In the genomic region with DNA sequence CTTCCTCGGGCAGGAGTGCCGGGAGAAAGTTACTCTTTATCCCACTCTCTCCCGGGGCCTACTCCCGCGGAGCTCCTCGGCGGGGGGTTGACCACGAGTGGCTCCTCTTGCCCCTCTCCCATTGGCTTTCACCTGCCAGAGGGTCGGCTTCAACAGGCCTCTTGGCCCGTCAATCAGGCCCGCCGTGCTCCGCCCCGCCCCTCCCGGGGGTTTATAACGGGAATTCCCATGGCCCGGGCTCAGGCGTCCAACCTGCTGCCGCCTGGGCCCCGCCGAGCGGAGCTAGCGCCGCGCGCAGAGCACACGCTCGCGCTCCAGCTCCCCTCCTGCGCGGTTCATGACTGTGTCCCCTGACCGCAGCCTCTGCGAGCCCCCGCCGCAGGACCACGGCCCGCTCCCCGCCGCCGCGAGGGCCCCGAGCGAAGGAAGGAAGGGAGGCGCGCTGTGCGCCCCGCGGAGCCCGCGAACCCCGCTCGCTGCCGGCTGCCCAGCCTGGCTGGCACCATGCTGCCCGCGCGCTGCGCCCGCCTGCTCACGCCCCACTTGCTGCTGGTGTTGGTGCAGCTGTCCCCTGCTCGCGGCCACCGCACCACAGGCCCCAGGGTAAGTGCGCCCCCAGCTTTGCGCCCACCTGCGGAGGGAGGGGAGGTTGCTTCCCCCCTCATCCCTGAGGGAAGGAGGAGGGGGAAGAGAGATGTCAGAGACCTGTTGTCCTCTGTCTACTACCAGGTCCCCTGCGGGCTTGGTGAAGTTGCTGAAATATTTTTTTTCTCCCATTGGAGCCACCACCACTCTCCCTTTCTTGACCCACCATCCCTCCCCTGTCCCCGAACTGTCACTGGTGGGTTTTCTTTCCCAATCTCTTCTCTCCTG, we compare ENCODE assay signal across 9 cellular contexts. TPM values are rescaled to one million over a fixed set of nuclear protein-coding genes. Genes with fewer than 3 reads are reported as not detected.
DNase-seq lines count a peak whose midpoint lies in the region; ATAC-seq and TF ChIP-seq lines count a peak whose summit lies in the region.
"Had no signal": no experiment of that assay in that cellular context is flagged by ENCODE, and none has a peak within 500 bp of the region (broad histone marks: within the 10 kb centered on the region; RNA-seq: fewer than 3 reads in every experiment).

A gene with protein sequence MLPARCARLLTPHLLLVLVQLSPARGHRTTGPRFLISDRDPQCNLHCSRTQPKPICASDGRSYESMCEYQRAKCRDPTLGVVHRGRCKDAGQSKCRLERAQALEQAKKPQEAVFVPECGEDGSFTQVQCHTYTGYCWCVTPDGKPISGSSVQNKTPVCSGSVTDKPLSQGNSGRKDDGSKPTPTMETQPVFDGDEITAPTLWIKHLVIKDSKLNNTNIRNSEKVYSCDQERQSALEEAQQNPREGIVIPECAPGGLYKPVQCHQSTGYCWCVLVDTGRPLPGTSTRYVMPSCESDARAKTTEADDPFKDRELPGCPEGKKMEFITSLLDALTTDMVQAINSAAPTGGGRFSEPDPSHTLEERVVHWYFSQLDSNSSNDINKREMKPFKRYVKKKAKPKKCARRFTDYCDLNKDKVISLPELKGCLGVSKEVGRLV (plus strand): TSS at position 242 of the 873 bp plus-strand sequence. CDS start 263 bp downstream, at position 505.

- no peaks in the 10 kb centered on the region for H3K4me1 ChIP-seq in ACC112 (ENCODE audit: control insufficient read depth, insufficient read depth, low read length, unreplicated experiment)
- H3K4me1 ChIP-seq in fibroblast of lung (ENCODE audit: control insufficient read depth, extremely low read depth, insufficient read depth, low read length): no peaks in the 10 kb centered on the region
- no peaks in the 10 kb centered on the region for H3K4me1 ChIP-seq in aorta (ENCODE audit: control insufficient read depth in 1 of 2, insufficient read depth in 2 of 2, low read length in 2 of 2)

- no peaks in the 10 kb centered on the region for H3K9me3 ChIP-seq in fibroblast of lung (ENCODE audit: control insufficient read depth, insufficient read depth, low read depth, low read length)
- H3K9me3 ChIP-seq in aorta (ENCODE audit: control insufficient read depth, low read length): no peaks in the 10 kb centered on the region

- H3K27ac ChIP-seq in ACC112 (ENCODE audit: low read depth, low read length) (no peak within 1 kb of the TSS), fibroblast of lung (ENCODE audit: insufficient read depth, low read length) (no peak within 1 kb of the TSS), aorta (ENCODE audit: low read depth in 1 of 2, low read length in 2 of 2) (no peak within 1 kb of the TSS)

- H3K4me3 ChIP-seq in ACC112 (ENCODE audit: low read depth, low read length) (peak within 1 kb of the TSS; percentile 61), fibroblast of lung (replicated peaks in 1 of 4; ENCODE audit: control extremely low read depth in 1 of 4, insufficient read depth in 1 of 4, low read depth in 3 of 4, low read length in 4 of 4) (peak within 1 kb of the TSS in 1 of 4 experiments; percentile 65), aorta (ENCODE audit: low read length in 2 of 2) (no peak within 1 kb of the TSS)

- H2AFZ ChIP-seq in ACC112 (ENCODE audit: low read length, unreplicated experiment) (no peak within 1 kb of the TSS), fibroblast of lung (ENCODE audit: low read length) (no peak within 1 kb of the TSS)

- H3K4me2 ChIP-seq in fibroblast of lung (ENCODE audit: extremely low read depth, insufficient read depth, low read length): no peak within 1 kb of the TSS

- intact Hi-C loops in aorta (cut with DNase I): no loop called here

- DNase-seq in SHP77 treated with DMSO at 0.1 percent for 48 hours (lab: John Stamatoyannopoulos, UW) (peak; percentile 76), fibroblast of lung (ENCODE audit: low read depth in 2 of 2) (peak; percentile 42 to 71), non-pigmented ciliary epithelial cell (ENCODE audit: low read depth) (peak; percentile 19), aorta (peak in 1 of 2 donors; percentile 83), activated gamma-delta T cell (lab: John Stamatoyannopoulos, UW) (no peak), middle frontal gyrus (ENCODE audit: extremely low spot score, low spot score) (no peak)

- H3K27me3 ChIP-seq in ACC112 (ENCODE audit: insufficient read depth, low read length) (peaks cover 70% of the 10 kb centered on the region), fibroblast of lung (ENCODE audit: control insufficient read depth, insufficient read depth, low read length) (peaks cover 23% of the 10 kb centered on the region), aorta (ENCODE audit: control insufficient read depth in 1 of 2, insufficient read depth in 2 of 2, low read length in 1 of 2) (no peaks in the 10 kb centered on the region)

- WGBS in aorta, 2 donors: 1% methylated on average over 56 to 67 of the region's 67 CpGs

- no peak for TF ChIP-seq CTCF in fibroblast of lung (conservative IDR thresholded peaks at IDR 0.05 in 1 of 2, IDR thresholded peaks at IDR 0.05 in 1 of 2; ENCODE audit: low read depth in 1 of 2, low read length in 2 of 2)

- H3K36me3 ChIP-seq in ACC112 (ENCODE audit: insufficient read depth, low read length) (no peaks in the 10 kb centered on the region), fibroblast of lung (ENCODE audit: control insufficient read depth, insufficient read depth, low read length) (no peaks in the 10 kb centered on the region), aorta (ENCODE audit: control insufficient read depth in 1 of 2, insufficient read depth in 2 of 2, low read length in 1 of 2) (no peaks in the 10 kb centered on the region)

- no peaks in the 10 kb centered on the region for H4K20me1 ChIP-seq in fibroblast of lung (ENCODE audit: control insufficient read depth, extremely low read depth, insufficient read depth, low read length)

- H3K9ac ChIP-seq in fibroblast of lung (ENCODE audit: insufficient read depth, low read length): no peak within 1 kb of the TSS

- no peaks in the 10 kb centered on the region for H3K79me2 ChIP-seq in ACC112 (ENCODE audit: control insufficient read depth, insufficient read depth, low read length, unreplicated experiment)
- H3K79me2 ChIP-seq in fibroblast of lung (ENCODE audit: control insufficient read depth, insufficient read depth, low read length): no peaks in the 10 kb centered on the region

- peak; percentile 39 for ATAC-seq in HG02885 (IDR thresholded peaks at IDR 0.05; ENCODE audit: poor library complexity, unreplicated experiment)
- peak; percentile 59 for ATAC-seq in aorta (ENCODE audit: low FRiP score)

RNA-seq across cellular contexts. Expression of the gene that starts here (rescaled TPM):
- not detected in 2 replicates for total RNA-seq in fibroblast of lung
- 0.05 and 0.06 TPM in 2 replicates for polyA plus RNA-seq in fibroblast of lung
- 0.05 and 0.08 TPM in 2 replicates for polyA plus RNA-seq in fibroblast of lung (2012)
- 1.6 TPM in 1 of 2 replicates, not detected in the other for polyA minus RNA-seq in fibroblast of lung (ENCODE audit: low replicate concordance)
- total RNA-seq in aorta: 1 to 10 TPM; 2.9 to 5.6 TPM
- 1 to 10 TPM; 2.3 to 5.8 TPM for polyA plus RNA-seq in aorta
- total RNA-seq: activated CD8-positive, alpha-beta memory T cell treated with anti-CD3 and anti-CD28 coated beads for 36 hours had no signal

Comparison
In these comparisons a context has a peak if more than half of its experiments do, and no peak if none do; other contexts are left out.
1. DNase-seq: peak in SHP77 treated with DMSO at 0.1 percent for 48 hours (single experiment), fibroblast of lung (2 of 2) and non-pigmented ciliary epithelial cell (single experiment); none in activated gamma-delta T cell (single experiment) and middle frontal gyrus (single experiment).